In the genomic region with DNA sequence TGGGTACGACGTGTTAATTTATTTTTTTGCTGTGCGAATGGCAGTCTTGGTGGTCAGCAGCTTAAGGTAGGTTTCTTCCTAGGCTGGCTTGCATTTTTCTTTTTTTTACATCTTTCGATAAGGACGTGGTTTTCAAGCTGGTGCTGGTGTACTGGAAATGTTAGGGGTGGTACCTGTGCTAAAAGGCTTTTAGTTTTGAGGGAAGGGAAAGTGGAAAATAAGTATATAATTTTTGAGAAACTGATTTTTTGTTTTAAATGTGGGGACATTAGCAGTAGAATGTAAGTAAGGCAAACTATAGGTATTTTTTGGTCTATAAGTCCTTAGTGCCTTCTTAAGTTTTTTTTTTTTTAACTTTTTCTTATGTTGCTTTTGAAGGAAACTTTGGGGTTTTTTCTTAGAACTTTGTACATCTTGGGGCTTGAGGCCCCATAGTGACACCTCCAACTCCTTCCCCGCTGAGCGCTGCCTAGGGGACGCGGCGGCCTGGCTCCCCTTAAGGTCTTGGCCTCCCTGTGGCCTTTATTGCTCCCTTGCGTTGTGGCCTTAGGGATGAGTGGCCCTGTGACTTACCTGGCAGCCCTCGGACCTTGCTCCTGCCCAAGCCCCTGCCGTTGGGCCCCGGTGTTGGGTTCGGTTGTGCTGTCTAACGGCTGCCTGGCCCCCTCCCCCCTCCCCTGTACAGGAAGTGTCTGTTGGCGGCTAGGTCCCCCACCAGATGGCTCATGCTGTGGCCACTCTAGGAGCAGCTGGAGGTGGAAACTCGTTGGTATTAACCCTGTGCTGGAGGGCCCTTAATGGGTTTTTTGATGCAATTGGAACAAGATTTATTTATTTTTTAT, we compare ENCODE assay signal across 8 cellular contexts.
DNase-seq lines count a peak whose midpoint lies in the region; ATAC-seq and TF ChIP-seq lines count a peak whose summit lies in the region.

No MANE protein-coding gene starts in this region.

- H3K9me3 Mint-ChIP-seq in activated CD8-positive, alpha-beta memory T cell treated with anti-CD3 and anti-CD28 coated beads, Interleukin-2, amount 10 ng/mL, durations not matched to agents 7 days and 5 days (ENCODE audit: low read depth) = no peaks in the 10 kb centered on the region
- peaks cover 5% of the 10 kb centered on the region for H3K9me3 Mint-ChIP-seq in endodermal cell

- H3K27me3 ChIP-seq in BE2C (no peaks in the 10 kb centered on the region), HUES48 (ENCODE audit: control insufficient read depth, insufficient read depth, low read length) (no peaks in the 10 kb centered on the region), endodermal cell (ENCODE audit: control insufficient read depth, insufficient read depth, low read length, poor library complexity, severe bottlenecking) (no peaks in the 10 kb centered on the region), mesendoderm (ENCODE audit: insufficient read depth, low read length, poor library complexity) (no peaks in the 10 kb centered on the region)

- peak overlapping the region; percentile 22 for H3K4ac ChIP-seq in mesendoderm (ENCODE audit: low read depth, low read length)

- H3K4me3 ChIP-seq in BE2C (ENCODE audit: low read depth, low read length) (peak overlapping the region; percentile 97), HUES48 (ENCODE audit: low read depth, low read length) (peak overlapping the region; percentile 89), endodermal cell (ENCODE audit: low read length) (peak overlapping the region; percentile 88), mesendoderm (ENCODE audit: low read length) (peak overlapping the region; percentile 94)

- peak overlapping the region; percentile 100 for H3K56ac ChIP-seq in mesendoderm (ENCODE audit: low read length)

- H3K36me3 ChIP-seq in BE2C (no peaks in the 10 kb centered on the region), HUES48 (ENCODE audit: control insufficient read depth, insufficient read depth, low read length) (no peaks in the 10 kb centered on the region), endodermal cell (ENCODE audit: control insufficient read depth, insufficient read depth, low read length) (no peaks in the 10 kb centered on the region), mesendoderm (ENCODE audit: control insufficient read depth, insufficient read depth, low read length) (no peaks in the 10 kb centered on the region)

- peak; percentile 57 for ATAC-seq in GM19372 (IDR thresholded peaks at IDR 0.05; ENCODE audit: low read depth, unreplicated experiment)
- peak; percentile 95 for ATAC-seq in activated CD8-positive, alpha-beta memory T cell treated with anti-CD3 and anti-CD28 coated beads, Interleukin-2, amount 10 ng/mL, durations not matched to agents 7 days and 5 days

- peak overlapping the region; percentile 68 for H3K4me2 ChIP-seq in mesendoderm (ENCODE audit: low read length)

- peaks cover 1% of the 10 kb centered on the region for H3K79me1 ChIP-seq in mesendoderm (ENCODE audit: low read length)

- H3K4me3 Mint-ChIP-seq in activated CD8-positive, alpha-beta memory T cell treated with anti-CD3 and anti-CD28 coated beads, Interleukin-2, amount 10 ng/mL, durations not matched to agents 7 days and 5 days = peak overlapping the region; percentile 96
- peak overlapping the region; percentile 82 for H3K4me3 Mint-ChIP-seq in endodermal cell

- H3K23ac ChIP-seq in mesendoderm (ENCODE audit: low read length) = no peak overlapping the region

- CTCF ChIA-PET in activated CD8-positive, alpha-beta memory T cell treated with anti-CD3 and anti-CD28 coated beads, Interleukin-2, amount 10 ng/mL, durations not matched to agents 7 days and 5 days (lab: Charles Lee) = no interaction called here

- H3K18ac ChIP-seq in mesendoderm (ENCODE audit: low read length) = peak overlapping the region; percentile 35

- H3K27ac ChIP-seq in HUES48 (ENCODE audit: low read depth, low read length) (peak overlapping the region; percentile 94), endodermal cell (ENCODE audit: low read depth, low read length) (no peak overlapping the region), mesendoderm (ENCODE audit: low read depth, low read length) (peak overlapping the region; percentile 68)

- H2BK5ac ChIP-seq in mesendoderm (ENCODE audit: low read length) = peak overlapping the region; percentile 98

- H2BK15ac ChIP-seq in mesendoderm (replicated peaks; ENCODE audit: low read depth) = no peak overlapping the region

- H3K9me3 ChIP-seq in BE2C (no peaks in the 10 kb centered on the region), HUES48 (ENCODE audit: control insufficient read depth, insufficient read depth, low read length) (0 out of 2 replicates have a peak, but pooled peaks cover 7% of the 10 kb centered on the region), endodermal cell (ENCODE audit: control insufficient read depth, low read length) (peaks cover 11% of the 10 kb centered on the region)

- H3K79me2 ChIP-seq in mesendoderm (ENCODE audit: control insufficient read depth, insufficient read depth, low read length) = no peaks in the 10 kb centered on the region

- peaks cover 36% of the 10 kb centered on the region for H3K4me1 Mint-ChIP-seq in activated CD8-positive, alpha-beta memory T cell treated with anti-CD3 and anti-CD28 coated beads, Interleukin-2, amount 10 ng/mL, durations not matched to agents 7 days and 5 days
- peaks cover 11% of the 10 kb centered on the region for H3K4me1 Mint-ChIP-seq in endodermal cell

- no peak overlapping the region for H2BK120ac ChIP-seq in mesendoderm (ENCODE audit: low read depth, low read length)

- no peak overlapping the region for H2AK5ac ChIP-seq in mesendoderm (ENCODE audit: low read length)

- 23 to 50% methylated on average over 9 to 18 of the region's 18 CpGs for WGBS in endodermal cell (ENCODE audit: insufficient coverage in 1 of 2, insufficient read length in 1 of 2), 2 experiments
- no CpG with 5 or more reads among the region's 18 CpGs for WGBS in mesendoderm (ENCODE audit: extremely low coverage, insufficient coverage, low lambda C conversion rate)

- no peaks in the 10 kb centered on the region for H3K27me3 Mint-ChIP-seq in activated CD8-positive, alpha-beta memory T cell treated with anti-CD3 and anti-CD28 coated beads, Interleukin-2, amount 10 ng/mL, durations not matched to agents 7 days and 5 days
- no peaks in the 10 kb centered on the region for H3K27me3 Mint-ChIP-seq in endodermal cell (ENCODE audit: insufficient read depth)

- H4K8ac ChIP-seq in mesendoderm (ENCODE audit: low read depth, low read length) = peak overlapping the region; percentile 65

- H3K27ac Mint-ChIP-seq in activated CD8-positive, alpha-beta memory T cell treated with anti-CD3 and anti-CD28 coated beads, Interleukin-2, amount 10 ng/mL, durations not matched to agents 7 days and 5 days = peak overlapping the region; percentile 96
- peak overlapping the region; percentile 94 for H3K27ac Mint-ChIP-seq in endodermal cell

- DNase-seq in BE2C = peak; percentile 89
- peak; percentile 68 for DNase-seq in NOMO-1 treated with dmso at 0.1 percent for 144 hours (lab: John Stamatoyannopoulos, UW; ENCODE audit: unreplicated experiment)
- peak; percentile 91 for DNase-seq in activated CD8-positive, alpha-beta memory T cell treated with anti-CD3 and anti-CD28 coated beads, Interleukin-2, amount 10 ng/mL, durations not matched to agents 7 days and 5 days
- peak; percentile 95 for DNase-seq in endodermal cell
- peak; percentile 95 for DNase-seq in mesendoderm
- peak; percentile 59 for DNase-seq in stimulated activated CD8-positive, alpha-beta memory T cell treated with anti-CD3 and anti-CD28 coated beads, Interleukin-12 subunit alpha, Interleukin-12 subunit beta, amount 100 ng/mL, for 4 hours (ENCODE audit: low read depth)

- peak overlapping the region; percentile 86 for H3K9ac ChIP-seq in HUES48 (ENCODE audit: low read depth, low read length)
- H3K9ac ChIP-seq in endodermal cell (ENCODE audit: extremely low read depth, low read length, poor library complexity, severe bottlenecking) = peak overlapping the region; percentile 80
- peak overlapping the region; percentile 97 for H3K9ac ChIP-seq in mesendoderm (ENCODE audit: low read length)

- TF ChIP-seq CTCF in BE2C (IDR thresholded peaks at IDR 0.05; ENCODE audit: low read depth, low read length) (peak; percentile 20; the same call in 1 of the 2 replicates), endodermal cell (conservative IDR thresholded peaks at IDR 0.05) (no peak)

- no peak overlapping the region for H4K5ac ChIP-seq in mesendoderm (ENCODE audit: low read length)

- H3K36me3 Mint-ChIP-seq in activated CD8-positive, alpha-beta memory T cell treated with anti-CD3 and anti-CD28 coated beads, Interleukin-2, amount 10 ng/mL, durations not matched to agents 7 days and 5 days = peaks cover 26% of the 10 kb centered on the region
- H3K36me3 Mint-ChIP-seq in endodermal cell (ENCODE audit: low read depth) = peaks cover 8% of the 10 kb centered on the region

- H3K4me1 ChIP-seq in BE2C = peaks cover 6% of the 10 kb centered on the region
- peaks cover 14% of the 10 kb centered on the region for H3K4me1 ChIP-seq in HUES48 (ENCODE audit: control insufficient read depth, insufficient read depth, low read length)
- H3K4me1 ChIP-seq in endodermal cell (ENCODE audit: control insufficient read depth, insufficient read depth, low read length) = no peaks in the 10 kb centered on the region
- peaks cover 4% of the 10 kb centered on the region for H3K4me1 ChIP-seq in mesendoderm (ENCODE audit: control insufficient read depth, low read depth, low read length)
